ENCODE assay signal across 8 cellular contexts in the genomic region with DNA sequence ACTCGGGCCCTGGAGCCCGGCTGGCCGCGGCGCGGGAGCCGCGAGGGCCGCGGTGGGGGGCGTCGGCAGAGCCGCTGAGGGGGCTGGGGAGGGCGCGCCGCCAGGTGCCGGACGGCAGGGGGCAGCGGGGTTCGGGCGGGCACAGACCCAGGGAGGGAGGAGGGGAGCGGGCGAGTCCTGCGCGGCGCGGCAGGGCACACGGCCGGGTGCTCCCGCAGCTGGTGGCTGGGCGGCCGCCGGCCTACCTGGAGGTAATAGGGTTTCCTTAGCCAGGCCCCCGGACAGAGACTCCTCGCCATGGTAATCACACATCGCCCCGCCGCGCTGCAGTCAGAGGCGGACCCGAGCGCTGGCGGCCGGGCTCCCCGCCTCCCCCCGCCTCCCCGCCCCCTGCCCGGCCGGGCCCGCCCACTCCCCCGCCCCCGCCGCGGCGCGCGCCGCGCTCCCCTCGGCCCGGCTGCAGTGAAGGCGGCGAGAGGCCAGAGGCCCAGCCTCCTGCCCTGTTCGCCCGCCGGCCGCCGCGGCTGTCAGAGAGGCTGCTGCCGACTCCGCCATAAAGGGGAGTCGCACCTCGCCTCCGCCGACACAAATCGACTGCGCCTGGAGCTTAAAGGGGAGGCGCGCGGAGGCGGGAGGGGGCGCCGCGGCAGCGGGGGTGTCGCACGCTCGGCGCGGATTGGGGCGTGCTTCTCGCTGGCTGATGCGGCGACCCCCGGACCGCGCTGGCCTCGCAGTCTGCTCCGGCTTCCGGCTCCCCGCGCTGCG. TPM values are rescaled to one million over a fixed set of nuclear protein-coding genes. Genes with fewer than 3 reads are reported as not detected.
A peak's percentile ranks its signal among the peaks of the same experiment; 100 is the strongest.
DNase-seq lines count a peak whose midpoint lies in the region; ATAC-seq and TF ChIP-seq lines count a peak whose summit lies in the region.

A gene (minus strand): TSS at position 332 of the 765 bp plus-strand sequence. CDS start 33 bp downstream, at position 299.

- DNase-seq in AG20443 (ENCODE audit: low spot score) = peak; percentile 95
- peak; percentile 5 for DNase-seq in NCI-H748 treated with DMSO at 0.1 percent for 48 hours (lab: John Stamatoyannopoulos, UW)
- peak; percentile 89 for DNase-seq in activated CD8-positive, alpha-beta memory T cell treated with anti-CD3 and anti-CD28 coated beads for 24 hours
- peak; percentile 55 to 65 (median 64) for DNase-seq in effector memory CD4-positive, alpha-beta T cell
- no peak for DNase-seq in mesenteric fat pad (ENCODE audit: low spot score)
- peak; percentile 44 for DNase-seq in stimulated activated CD8-positive, alpha-beta memory T cell treated with anti-CD3 and anti-CD28 coated beads, Interleukin-15, amount 100 ng/mL, for 24 hours (ENCODE audit: low read depth)

- TF ChIP-seq POLR2A in GM18951 (IDR thresholded peaks at IDR 0.05; ENCODE audit: extremely low read depth, insufficient read depth, insufficient read length) = peak; percentile 81

- H3K27me3 ChIP-seq in effector memory CD4-positive, alpha-beta T cell (replicated peaks; ENCODE audit: control insufficient read depth, insufficient read depth, low read length, poor library complexity, severe bottlenecking) = no peaks in the 10 kb centered on the region

- peak within 1 kb of the TSS; percentile 96 for H3K27ac ChIP-seq in effector memory CD4-positive, alpha-beta T cell (ENCODE audit: insufficient read depth, low read length, poor library complexity, severe bottlenecking)

- peak; percentile 42 for ATAC-seq in HG03196 (IDR thresholded peaks at IDR 0.05; ENCODE audit: unreplicated experiment)

- H3K4me1 ChIP-seq in effector memory CD4-positive, alpha-beta T cell (ENCODE audit: control insufficient read depth, insufficient read depth, low read length, poor library complexity, severe bottlenecking) = peaks cover 42% of the 10 kb centered on the region

- H3K4me3 ChIP-seq in effector memory CD4-positive, alpha-beta T cell (ENCODE audit: insufficient read depth, low read depth, low read length, poor library complexity, severe bottlenecking) = peak within 1 kb of the TSS; percentile 74

- H3K9me3 ChIP-seq in effector memory CD4-positive, alpha-beta T cell (ENCODE audit: control insufficient read depth, low read length) = no peaks in the 10 kb centered on the region

- in situ Hi-C loops in GM18951 (cut with MboI; ENCODE audit: low sequenced_read_pairs, unreplicated experiment) = no loop called here

- no peaks in the 10 kb centered on the region for H3K36me3 ChIP-seq in effector memory CD4-positive, alpha-beta T cell (ENCODE audit: control insufficient read depth, insufficient read depth, low read length)

RNA-seq across cellular contexts. Expression of the gene that starts here (rescaled TPM):
- total RNA-seq in mesenteric fat pad = 25.9 TPM
